ENCODE assay signal across 20 cellular contexts in the genomic region with DNA sequence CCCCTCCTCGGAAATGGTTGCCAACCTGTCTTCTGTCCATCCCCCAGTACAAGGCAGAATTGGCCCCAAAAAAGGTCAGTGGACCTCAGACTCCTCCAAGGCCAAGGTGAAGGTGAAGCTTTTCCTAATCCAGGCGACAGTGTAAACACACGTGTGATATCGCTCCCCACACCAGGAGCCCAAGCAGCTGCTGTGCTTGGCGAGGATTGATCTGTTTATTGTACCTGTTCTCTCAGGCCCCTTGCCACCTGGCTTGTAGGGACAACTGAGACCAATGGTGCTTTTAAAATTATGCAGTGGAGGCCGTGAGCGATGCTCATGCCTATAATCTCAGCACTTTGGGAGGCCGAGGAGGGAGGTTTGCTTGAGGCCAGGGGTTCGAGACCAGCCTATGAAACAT.
"Had no signal": no experiment of that assay in that cellular context is flagged by ENCODE, and none has a peak within 500 bp of the region (broad histone marks: within the 10 kb centered on the region; RNA-seq: fewer than 3 reads in every experiment).

No MANE protein-coding gene starts in this region.

- DNase-seq: activated CD4-positive, alpha-beta T cell treated with anti-CD3 and anti-CD28 coated beads, Interleukin-2, amount 10 ng/mL, durations not matched to agents 7 days and 5 days; activated CD4-positive, CD25-positive, alpha-beta regulatory T cell; activated CD8-positive, alpha-beta memory T cell treated with anti-CD3 and anti-CD28 coated beads, Interleukin-2, amount 50 U/mL, for 4 hours; activated CD8-positive, alpha-beta T cell treated with anti-CD3 and anti-CD28 coated beads for 36 hours; NCI-H1092; NCI-H1694 treated with DMSO at 0.1 percent for 48 hours; NCI-H2029 treated with DMSO at 0.1 percent for 48 hours; NCI-H2227 treated with DMSO at 0.1 percent for 48 hours; NCI-H446 treated with DMSO at 0.1 percent for 48 hours; NCI-H524 treated with DMSO at 0.1 percent for 48 hours; NCI-H774; NK-92 treated with Interleukin-12 subunit alpha and Interleukin-12 subunit beta, amount 100 ng/mL, for 24 hours; OCI-M1; RPMI8226; T-cell; T-helper 2 cell; T1000 had no signal

- H3K27me3 Mint-ChIP-seq: activated CD4-positive, alpha-beta T cell treated with anti-CD3 and anti-CD28 coated beads, Interleukin-2, amount 10 ng/mL, durations not matched to agents 7 days and 5 days; activated CD8-positive, alpha-beta T cell treated with anti-CD3 and anti-CD28 coated beads for 36 hours; activated naive CD4-positive, alpha-beta T cell treated with anti-CD3 and anti-CD28 coated beads, Interleukin-2, amount 50 U/mL, for 24 hours; central memory CD8-positive, alpha-beta T cell; T-cell had no signal

- H3K4me3 Mint-ChIP-seq: activated CD4-positive, alpha-beta T cell treated with anti-CD3 and anti-CD28 coated beads, Interleukin-2, amount 10 ng/mL, durations not matched to agents 7 days and 5 days; activated CD8-positive, alpha-beta T cell treated with anti-CD3 and anti-CD28 coated beads for 36 hours; activated naive CD4-positive, alpha-beta T cell treated with anti-CD3 and anti-CD28 coated beads, Interleukin-2, amount 50 U/mL, for 24 hours; brain; central memory CD8-positive, alpha-beta T cell; T-cell had no signal

- H3K9me3 Mint-ChIP-seq: activated CD4-positive, alpha-beta T cell treated with anti-CD3 and anti-CD28 coated beads, Interleukin-2, amount 10 ng/mL, durations not matched to agents 7 days and 5 days; activated CD8-positive, alpha-beta T cell treated with anti-CD3 and anti-CD28 coated beads for 36 hours; activated naive CD4-positive, alpha-beta T cell treated with anti-CD3 and anti-CD28 coated beads, Interleukin-2, amount 50 U/mL, for 24 hours; brain; central memory CD8-positive, alpha-beta T cell; T-cell had no signal

- H3K36me3 Mint-ChIP-seq: activated naive CD4-positive, alpha-beta T cell treated with anti-CD3 and anti-CD28 coated beads, Interleukin-2, amount 50 U/mL, for 24 hours; T-cell had no signal

- H3K4me1 Mint-ChIP-seq: activated CD4-positive, alpha-beta T cell treated with anti-CD3 and anti-CD28 coated beads, Interleukin-2, amount 10 ng/mL, durations not matched to agents 7 days and 5 days; activated naive CD4-positive, alpha-beta T cell treated with anti-CD3 and anti-CD28 coated beads, Interleukin-2, amount 50 U/mL, for 24 hours; brain; central memory CD8-positive, alpha-beta T cell; T-cell had no signal

- H3K27ac Mint-ChIP-seq: activated CD4-positive, alpha-beta T cell treated with anti-CD3 and anti-CD28 coated beads, Interleukin-2, amount 10 ng/mL, durations not matched to agents 7 days and 5 days; activated CD8-positive, alpha-beta T cell treated with anti-CD3 and anti-CD28 coated beads for 36 hours; activated naive CD4-positive, alpha-beta T cell treated with anti-CD3 and anti-CD28 coated beads, Interleukin-2, amount 50 U/mL, for 24 hours; T-cell had no signal
